8 cellular contexts compared by ENCODE assay signal in genomic region chr21:34351786-34352241, GRCh38. TPM values are rescaled to one million over a fixed set of nuclear protein-coding genes. Genes with fewer than 3 reads are reported as not detected.
DNase-seq lines count a peak whose midpoint lies in the region; ATAC-seq, FAIRE-seq and TF ChIP-seq lines count a peak whose summit lies in the region.

No MANE protein-coding gene starts in this region.

- H3K4me3 ChIP-seq in IMR-90 (ENCODE audit: insufficient read depth, low read depth, low read length): no peak overlapping the region
- H3K4me3 ChIP-seq in OCI-LY1 (ENCODE audit: low read depth, low read length, poor library complexity, severe bottlenecking): no peak overlapping the region
- no peak overlapping the region for H3K4me3 ChIP-seq in brain microvascular endothelial cell (ENCODE audit: low read depth, low read length)
- no peak overlapping the region for H3K4me3 ChIP-seq in keratinocyte (ENCODE audit: control insufficient read depth in 2 of 3, extremely low read depth in 1 of 3, insufficient read depth in 2 of 3, low read depth in 1 of 3, low read length in 3 of 3)

- H3K4ac ChIP-seq in IMR-90 (ENCODE audit: low read depth, low read length): no peak overlapping the region

- no peak overlapping the region; the same call in 1 of the 2 replicates for H2BK20ac ChIP-seq in IMR-90 (ENCODE audit: low read depth, low read length)

- WGBS in IMR-90 (ENCODE audit: extremely low coverage in 2 of 2, insufficient read length in 1 of 2), 2 experiments: 8% methylated on average over 2 of the region's 6 CpGs; no CpG with 5 or more reads in 1 of the 2 experiments

- H3K27ac ChIP-seq in IMR-90 (ENCODE audit: insufficient read depth, low read length) (no peak overlapping the region), OCI-LY1 (ENCODE audit: low read depth, low read length, poor library complexity, severe bottlenecking) (no peak overlapping the region), brain microvascular endothelial cell (no peak overlapping the region), keratinocyte (ENCODE audit: control insufficient read depth, insufficient read depth, low read length) (no peak overlapping the region)

- DNase-seq in COLO829 (ENCODE audit: low spot score) (peak; percentile 35), IMR-90 (peak; percentile 26), brain microvascular endothelial cell (peak; percentile 41), keratinocyte (ENCODE audit: low read depth, low spot score) (no peak)
- peak; percentile 38 for DNase-seq in stimulated activated CD8-positive, alpha-beta memory T cell treated with anti-CD3 and anti-CD28 coated beads, Interleukin-4, amount 100 ng/mL, for 48 hours

- H3K4me1 ChIP-seq in IMR-90 (ENCODE audit: control insufficient read depth, insufficient read depth, low read length): no peaks in the 10 kb centered on the region; the same call in 1 of the 2 replicates
- H3K4me1 ChIP-seq in OCI-LY1 (ENCODE audit: insufficient read depth, low read length, severe bottlenecking): peaks cover 5% of the 10 kb centered on the region
- H3K4me1 ChIP-seq in keratinocyte (ENCODE audit: control insufficient read depth, extremely low read depth, insufficient read depth, low read length): no peaks in the 10 kb centered on the region

- H3K9me2 ChIP-seq in OCI-LY1 (ENCODE audit: low read depth, low read length): no peaks in the 10 kb centered on the region

- ATAC-seq in GM19035 (IDR thresholded peaks at IDR 0.05; ENCODE audit: unreplicated experiment): peak; percentile 84
- peak; percentile 91 for ATAC-seq in IMR-90 (ENCODE audit: low read depth)
- no peak for ATAC-seq in HG02763 (IDR thresholded peaks at IDR 0.05; ENCODE audit: unreplicated experiment)

- H4K8ac ChIP-seq in IMR-90 (ENCODE audit: low read depth in 2 of 2, low read length in 2 of 2): no peak overlapping the region

- dilution Hi-C loops in IMR-90 (cut with HindIII; ENCODE audit: low sequenced_read_pairs, unreplicated experiment): no loop called here
- dilution Hi-C loops in keratinocyte (cut with MboI; ENCODE audit: extremely low pct_ligation_motif_present, low sequenced_read_pairs): no loop called here

- H2BK5ac ChIP-seq in IMR-90 (ENCODE audit: low read depth, low read length, poor library complexity, severe bottlenecking): no peak overlapping the region

- no peak overlapping the region for H3K18ac ChIP-seq in IMR-90 (ENCODE audit: low read depth, low read length)

- peak; percentile 67 for TF ChIP-seq CTCF in IMR-90 (conservative IDR thresholded peaks at IDR 0.05; ENCODE audit: low read depth, low read length)
- TF ChIP-seq CTCF in OCI-LY1 (IDR thresholded peaks at IDR 0.05; ENCODE audit: low read length): peak; percentile 87
- TF ChIP-seq CTCF in brain microvascular endothelial cell (IDR thresholded peaks at IDR 0.05; ENCODE audit: low read depth, low read length, missing control alignments): peak; percentile 77
- TF ChIP-seq CTCF in keratinocyte (optimal IDR thresholded peaks at IDR 0.05 in 1 of 3, IDR thresholded peaks at IDR 0.05 in 1 of 3, conservative IDR thresholded peaks at IDR 0.05 in 1 of 3; ENCODE audit: extremely low read depth in 1 of 3, insufficient read depth in 2 of 3, low read length in 3 of 3): peak; percentile 32 to 64 (median 35)

- H3K9me1 ChIP-seq in IMR-90 (ENCODE audit: insufficient read depth, low read length) (no peaks in the 10 kb centered on the region), keratinocyte (ENCODE audit: control insufficient read depth, extremely low read depth, insufficient read depth, low read length) (no peaks in the 10 kb centered on the region)

- H2BK120ac ChIP-seq in IMR-90 (ENCODE audit: low read depth, low read length): no peak overlapping the region; the same call in 1 of the 2 replicates

- no peak for TF ChIP-seq POLR2A in IMR-90 (IDR thresholded peaks at IDR 0.05; ENCODE audit: low read depth, low read length)

- no peaks in the 10 kb centered on the region for H3K36me3 ChIP-seq in IMR-90 (ENCODE audit: control insufficient read depth, insufficient read depth, low read length)
- H3K36me3 ChIP-seq in OCI-LY1 (ENCODE audit: insufficient read depth, low read length): no peaks in the 10 kb centered on the region
- no peaks in the 10 kb centered on the region for H3K36me3 ChIP-seq in brain microvascular endothelial cell (replicated peaks)
- H3K36me3 ChIP-seq in keratinocyte (ENCODE audit: control insufficient read depth in 2 of 2, extremely low read depth in 1 of 2, insufficient read depth in 2 of 2, low read length in 2 of 2): no peaks in the 10 kb centered on the region

- H3K14ac ChIP-seq in IMR-90 (replicated peaks; ENCODE audit: low read depth, low read length): 0 out of 2 replicates have a peak overlapping the region, but pooled peaks have one; percentile 6

- no peaks in the 10 kb centered on the region for H3K79me2 ChIP-seq in OCI-LY1 (ENCODE audit: insufficient read depth, low read length)
- H3K79me2 ChIP-seq in keratinocyte (ENCODE audit: control insufficient read depth, insufficient read depth, low read length): no peaks in the 10 kb centered on the region

- intact Hi-C loops in IMR-90 (cut with micrococcal nuclease): loop anchor here (1.0 to 2.0 kb wide), 2 partner anchors 277 to 428 kb away; no protein-coding TSS in a partner anchor

- in situ Hi-C loops in IMR-90 (cut with MboI; ENCODE audit: low sequenced_read_pairs): no loop called here
- in situ Hi-C loops in brain microvascular endothelial cell (cut with HindIII; ENCODE audit: low pct_ligation_motif_present, low sequenced_read_pairs): no loop called here

- CTCF ChIA-PET in IMR-90 (lab: Yijun Ruan, JAX): interaction anchor here (0.5 to 4.1 kb wide), 6 partner anchors 15 to 428 kb away, joined by 3 to 25 read pairs (median 3); no protein-coding TSS in a partner anchor

- TF ChIP-seq RAD21 in IMR-90 (IDR thresholded peaks at IDR 0.05; ENCODE audit: low read length): peak; percentile 83

- H3K56ac ChIP-seq in IMR-90 (ENCODE audit: extremely low read depth, insufficient read depth, low read length): no peak overlapping the region

- peak overlapping the region; percentile 70 for H2AFZ ChIP-seq in IMR-90 (replicated peaks; ENCODE audit: low read length, poor library complexity)
- no peak overlapping the region for H2AFZ ChIP-seq in OCI-LY1 (ENCODE audit: low read length)
- H2AFZ ChIP-seq in keratinocyte (ENCODE audit: control insufficient read depth, low read length): no peak overlapping the region

- H3K27me3 ChIP-seq in IMR-90 (ENCODE audit: control insufficient read depth, insufficient read depth, low read length) (peaks cover 20% of the 10 kb centered on the region), OCI-LY1 (ENCODE audit: insufficient read depth, low read length) (no peaks in the 10 kb centered on the region; the same call in 1 of the 2 replicates), brain microvascular endothelial cell (replicated peaks) (no peaks in the 10 kb centered on the region), keratinocyte (ENCODE audit: control insufficient read depth, extremely low read depth, insufficient read depth, low read length) (peaks cover 10% of the 10 kb centered on the region)

- no peak for FAIRE-seq in keratinocyte (lab: Jason Lieb, UNC)

- no peak overlapping the region for H2AK5ac ChIP-seq in IMR-90 (ENCODE audit: low read depth, low read length)

- H3K23ac ChIP-seq in IMR-90 (ENCODE audit: low read depth, low read length): no peak overlapping the region

- H3K4me2 ChIP-seq in IMR-90 (ENCODE audit: low read depth, low read length) (no peak overlapping the region), OCI-LY1 (ENCODE audit: low read length) (no peak overlapping the region), keratinocyte (ENCODE audit: control insufficient read depth, extremely low read depth, insufficient read depth, low read depth, low read length) (no peak overlapping the region)

- H3K9me3 ChIP-seq in IMR-90 (ENCODE audit: control insufficient read depth, insufficient read depth, low read length) (no peaks in the 10 kb centered on the region), OCI-LY1 (ENCODE audit: low read length) (no peaks in the 10 kb centered on the region), keratinocyte (ENCODE audit: control insufficient read depth, low read depth, low read length) (no peaks in the 10 kb centered on the region)

- no peak overlapping the region for H2AK9ac ChIP-seq in IMR-90 (replicated peaks; ENCODE audit: low read depth, low read length, poor library complexity)

- H3K9ac ChIP-seq in IMR-90 (ENCODE audit: low read depth, low read length) (no peak overlapping the region), OCI-LY1 (ENCODE audit: low read length) (no peak overlapping the region), keratinocyte (ENCODE audit: control insufficient read depth, extremely low read depth, insufficient read depth, low read length) (no peak overlapping the region)

- H4K20me1 ChIP-seq in IMR-90 (ENCODE audit: insufficient read depth, low read length) (no peaks in the 10 kb centered on the region), OCI-LY1 (ENCODE audit: insufficient read depth, low read length) (no peaks in the 10 kb centered on the region), keratinocyte (ENCODE audit: control insufficient read depth, extremely low read depth, insufficient read depth, low read length) (no peaks in the 10 kb centered on the region)

- BruUV-seq in IMR-90 (replicated peaks; lab: Mats Ljungman, UMichigan): no TSS peak

- no peaks in the 10 kb centered on the region for H3K79me1 ChIP-seq in IMR-90 (ENCODE audit: low read depth in 1 of 2, low read length in 2 of 2)

- H2BK15ac ChIP-seq in IMR-90 (ENCODE audit: low read depth, low read length): no peak overlapping the region

- POLR2A ChIA-PET in IMR-90 (lab: Charles Lee; ENCODE audit: unreplicated experiment): no interaction called here

- H4K5ac ChIP-seq in IMR-90 (ENCODE audit: low read depth, low read length): no peak overlapping the region

- no peaks in the 10 kb centered on the region for H3F3A ChIP-seq in OCI-LY1 (ENCODE audit: insufficient read depth, low read length)

- no peak overlapping the region for H4K91ac ChIP-seq in IMR-90 (ENCODE audit: insufficient read depth, low read depth, low read length)

RNA-seq across cellular contexts. Expression of gene KCNE2, which starts 12.0 kb away (rescaled TPM):
- not detected in 2 replicates for total RNA-seq in IMR-90 (2012; rRNA removed)
- polyA plus RNA-seq in IMR-90 (2012; rRNA removed): not detected in 2 replicates
- not detected in 2 replicates for polyA plus RNA-seq in IMR-90 (2012; cell fraction: cytosol; rRNA removed)
- polyA plus RNA-seq in IMR-90 (2012; cell fraction: nucleus; rRNA removed; ENCODE audit: low replicate concordance): not detected in 2 replicates
- not detected in 3 replicates for polyA plus RNA-seq in keratinocyte
- polyA plus RNA-seq in keratinocyte (2011; ENCODE audit: low read depth): not detected
- 0.07 TPM in 1 of 2 replicates, not detected in the other for polyA plus RNA-seq in keratinocyte (2011; cell fraction: cytosol; rRNA removed)
- polyA plus RNA-seq in keratinocyte (2011; cell fraction: nucleus; rRNA removed): not detected in 2 replicates
- polyA plus RNA-seq in keratinocyte (2012; ENCODE audit: low replicate concordance): 0.31 and 0.54 TPM in 2 replicates
- polyA minus RNA-seq in keratinocyte: not detected in 3 replicates
- not detected for polyA minus RNA-seq in keratinocyte (2011; cell fraction: cytosol; rRNA and poly(A)+ RNA removed)
- polyA minus RNA-seq in keratinocyte (2011; cell fraction: nucleus; rRNA and poly(A)+ RNA removed): not detected in 2 replicates

RNA-seq across cellular contexts. Expression of gene SMIM11, which starts 23.5 kb away (rescaled TPM):
- total RNA-seq in IMR-90 (2012; rRNA removed): 6.9 and 8.8 TPM in 2 replicates
- polyA plus RNA-seq in IMR-90 (2012; rRNA removed): 2.6 and 3.6 TPM in 2 replicates
- 2.9 and 8.4 TPM in 2 replicates for polyA plus RNA-seq in IMR-90 (2012; cell fraction: cytosol; rRNA removed)
- 1.1 and 5.4 TPM in 2 replicates for polyA plus RNA-seq in IMR-90 (2012; cell fraction: nucleus; rRNA removed; ENCODE audit: low replicate concordance)
- 2.7 to 13.1 TPM (median 7.0 TPM) in 3 replicates for polyA plus RNA-seq in keratinocyte
- polyA plus RNA-seq in keratinocyte (2011; ENCODE audit: low read depth): 0.64 TPM
- polyA plus RNA-seq in keratinocyte (2011; cell fraction: cytosol; rRNA removed): 2.7 and 6.9 TPM in 2 replicates
- polyA plus RNA-seq in keratinocyte (2011; cell fraction: nucleus; rRNA removed): 5.4 and 9.1 TPM in 2 replicates
- polyA plus RNA-seq in keratinocyte (2012; ENCODE audit: low replicate concordance): 1.4 and 5.7 TPM in 2 replicates
- polyA minus RNA-seq in keratinocyte: 0.66 to 4.8 TPM (median 3.0 TPM) in 3 replicates
- 3.3 TPM for polyA minus RNA-seq in keratinocyte (2011; cell fraction: cytosol; rRNA and poly(A)+ RNA removed)
- polyA minus RNA-seq in keratinocyte (2011; cell fraction: nucleus; rRNA and poly(A)+ RNA removed): 0.95 and 1.9 TPM in 2 replicates

Comparison
In these comparisons a context has a peak if more than half of its experiments do, and no peak if none do; other contexts are left out.
1. CTCF ChIP-seq: peak in every context shown above with its lines; median percentile 87 in OCI-LY1; 77 in brain microvascular endothelial cell; 67 in IMR-90; 35 in keratinocyte.